8 cellular contexts compared by ENCODE assay signal in the genomic region with DNA sequence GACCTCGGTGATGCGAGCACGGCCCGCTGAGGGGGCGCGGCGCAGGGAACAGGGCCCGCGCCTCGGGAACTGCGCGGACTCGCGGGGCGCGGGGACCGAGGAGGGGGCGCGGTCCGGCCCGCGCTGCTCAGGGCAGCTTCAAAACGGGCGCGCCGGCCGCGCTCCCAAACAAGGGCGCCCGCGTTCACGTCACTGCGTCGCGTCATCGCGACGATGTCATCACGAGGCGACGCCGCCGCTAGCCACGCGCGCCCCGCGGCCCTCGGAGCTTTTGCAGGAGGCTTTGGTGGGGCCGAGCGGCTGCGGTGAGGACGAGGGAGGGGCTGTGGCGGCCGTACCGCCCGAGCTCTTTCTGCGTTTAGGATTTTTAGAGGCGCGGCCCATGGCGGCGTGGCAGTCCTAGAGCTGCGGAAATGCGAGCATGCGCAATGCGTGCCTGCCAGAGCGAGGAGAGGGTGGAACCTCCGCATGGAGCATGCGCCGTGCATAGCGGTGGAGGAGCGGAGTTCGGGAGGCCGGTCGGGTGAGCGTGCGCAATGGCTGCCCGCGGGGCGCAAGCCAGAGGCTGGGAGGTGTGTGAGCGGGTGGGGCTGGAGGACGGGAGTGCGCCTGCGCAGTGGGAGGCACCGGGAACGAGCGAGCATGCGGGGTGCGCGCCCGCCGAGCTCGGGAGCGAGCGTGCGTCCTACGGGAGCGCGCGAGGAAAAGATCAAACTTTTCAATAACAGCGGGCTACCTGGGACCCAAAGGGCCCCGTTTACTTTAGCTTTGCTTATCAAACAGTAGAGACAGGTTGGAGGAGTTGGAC. TPM values are rescaled to one million over a fixed set of nuclear protein-coding genes. Genes with fewer than 3 reads are reported as not detected.
A peak's percentile ranks its signal among the peaks of the same experiment; 100 is the strongest.
DNase-seq lines count a peak whose midpoint lies in the region; TF ChIP-seq lines count a peak whose summit lies in the region.

A gene with protein sequence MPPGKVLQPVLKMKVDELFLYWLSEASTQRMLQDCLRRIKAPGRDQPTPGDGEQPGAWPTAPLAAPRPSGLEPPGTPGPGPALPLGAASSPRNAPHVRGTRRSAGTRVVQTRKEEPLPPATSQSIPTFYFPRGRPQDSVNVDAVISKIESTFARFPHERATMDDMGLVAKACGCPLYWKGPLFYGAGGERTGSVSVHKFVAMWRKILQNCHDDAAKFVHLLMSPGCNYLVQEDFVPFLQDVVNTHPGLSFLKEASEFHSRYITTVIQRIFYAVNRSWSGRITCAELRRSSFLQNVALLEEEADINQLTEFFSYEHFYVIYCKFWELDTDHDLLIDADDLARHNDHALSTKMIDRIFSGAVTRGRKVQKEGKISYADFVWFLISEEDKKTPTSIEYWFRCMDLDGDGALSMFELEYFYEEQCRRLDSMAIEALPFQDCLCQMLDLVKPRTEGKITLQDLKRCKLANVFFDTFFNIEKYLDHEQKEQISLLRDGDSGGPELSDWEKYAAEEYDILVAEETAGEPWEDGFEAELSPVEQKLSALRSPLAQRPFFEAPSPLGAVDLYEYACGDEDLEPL (minus strand): TSS at position 140 of the 808 bp plus-strand sequence. CDS start 216 bp downstream, outside the sequence.

- no peak for TF ChIP-seq CTCF in OCI-LY1 (IDR thresholded peaks at IDR 0.05; ENCODE audit: low read length)
- no peak for TF ChIP-seq CTCF in glutamatergic neuron (IDR thresholded peaks at IDR 0.05; ENCODE audit: partially characterized antibody, unreplicated experiment)

- no peaks in the 10 kb centered on the region for H3K9me3 Mint-ChIP-seq in activated naive CD4-positive, alpha-beta T cell treated with anti-CD3 and anti-CD28 coated beads, Interleukin-2, amount 10 ng/mL, durations not matched to agents 7 days and 5 days
- H3K9me3 Mint-ChIP-seq in glutamatergic neuron (ENCODE audit: unreplicated experiment), result peaks cover 6% of the 10 kb centered on the region

- CTCF ChIA-PET in HEK293T (lab: Yijun Ruan, JAX), result no interaction called here
- CTCF ChIA-PET in activated naive CD4-positive, alpha-beta T cell treated with anti-CD3 and anti-CD28 coated beads, Interleukin-2, amount 10 ng/mL, durations not matched to agents 7 days and 5 days (lab: Charles Lee), result no interaction called here

- H3K9me3 ChIP-seq in OCI-LY1 (ENCODE audit: low read length), result no peaks in the 10 kb centered on the region

- H3K27ac ChIP-seq in OCI-LY1 (ENCODE audit: low read depth, low read length, poor library complexity, severe bottlenecking), result peak within 1 kb of the TSS; percentile 89

- peaks cover 15% of the 10 kb centered on the region for H3K4me1 Mint-ChIP-seq in activated naive CD4-positive, alpha-beta T cell treated with anti-CD3 and anti-CD28 coated beads, Interleukin-2, amount 10 ng/mL, durations not matched to agents 7 days and 5 days
- no peaks in the 10 kb centered on the region for H3K4me1 Mint-ChIP-seq in glutamatergic neuron (ENCODE audit: low read depth, unreplicated experiment)

- no peaks in the 10 kb centered on the region for H3K27me3 ChIP-seq in OCI-LY1 (ENCODE audit: insufficient read depth, low read length)

- peak; percentile 79 for DNase-seq in GM04503 (ENCODE audit: low read depth)
- DNase-seq in HEK293T (ENCODE audit: extremely low spot score), result peak; percentile 100
- DNase-seq in activated naive CD4-positive, alpha-beta T cell treated with anti-CD3 and anti-CD28 coated beads, Interleukin-2, amount 10 ng/mL, durations not matched to agents 7 days and 5 days, result peak; percentile 99
- DNase-seq in glutamatergic neuron, result peak; percentile 99
- DNase-seq in pons (ENCODE audit: low spot score), result peak; percentile 97
- peak; percentile 99 for DNase-seq in ureter (ENCODE audit: low spot score)
- no peak for DNase-seq in NCI-H2107 treated with DMSO at 0.1 percent for 48 hours (lab: John Stamatoyannopoulos, UW; ENCODE audit: unreplicated experiment)

- peak within 1 kb of the TSS; percentile 83 for H3K4me3 ChIP-seq in OCI-LY1 (ENCODE audit: low read depth, low read length, poor library complexity, severe bottlenecking)

- H3K79me2 ChIP-seq in OCI-LY1 (ENCODE audit: insufficient read depth, low read length), result peaks cover 3% of the 10 kb centered on the region; the same call in 1 of the 2 replicates

- H3K9ac ChIP-seq in OCI-LY1 (ENCODE audit: low read length), result peak within 1 kb of the TSS; percentile 97

- no peaks in the 10 kb centered on the region for H4K20me1 ChIP-seq in OCI-LY1 (ENCODE audit: insufficient read depth, low read length)

- H3K4me3 Mint-ChIP-seq in activated naive CD4-positive, alpha-beta T cell treated with anti-CD3 and anti-CD28 coated beads, Interleukin-2, amount 10 ng/mL, durations not matched to agents 7 days and 5 days, result peak within 1 kb of the TSS; percentile 80
- peak within 1 kb of the TSS; percentile 96 for H3K4me3 Mint-ChIP-seq in glutamatergic neuron (ENCODE audit: unreplicated experiment)

- peaks cover 3% of the 10 kb centered on the region for H3K36me3 Mint-ChIP-seq in activated naive CD4-positive, alpha-beta T cell treated with anti-CD3 and anti-CD28 coated beads, Interleukin-2, amount 10 ng/mL, durations not matched to agents 7 days and 5 days
- H3K36me3 Mint-ChIP-seq in glutamatergic neuron (ENCODE audit: unreplicated experiment), result no peaks in the 10 kb centered on the region

- H3K4me2 ChIP-seq in OCI-LY1 (ENCODE audit: low read length), result peak within 1 kb of the TSS; percentile 88

- H3F3A ChIP-seq in OCI-LY1 (ENCODE audit: insufficient read depth, low read length), result no peaks in the 10 kb centered on the region; the same call in 1 of the 2 replicates

- H3K27ac Mint-ChIP-seq in activated naive CD4-positive, alpha-beta T cell treated with anti-CD3 and anti-CD28 coated beads, Interleukin-2, amount 10 ng/mL, durations not matched to agents 7 days and 5 days, result peak within 1 kb of the TSS; percentile 94
- peak within 1 kb of the TSS; percentile 95 for H3K27ac Mint-ChIP-seq in glutamatergic neuron (ENCODE audit: unreplicated experiment)

- H3K27me3 Mint-ChIP-seq in activated naive CD4-positive, alpha-beta T cell treated with anti-CD3 and anti-CD28 coated beads, Interleukin-2, amount 10 ng/mL, durations not matched to agents 7 days and 5 days, result peaks cover 5% of the 10 kb centered on the region
- peaks cover 8% of the 10 kb centered on the region for H3K27me3 Mint-ChIP-seq in glutamatergic neuron (ENCODE audit: unreplicated experiment)

- H3K9me2 ChIP-seq in OCI-LY1 (ENCODE audit: low read depth, low read length), result no peaks in the 10 kb centered on the region

- H2AFZ ChIP-seq in OCI-LY1 (ENCODE audit: low read length), result peak within 1 kb of the TSS; percentile 95

- POLR2A ChIA-PET in HEK293T (lab: Yijun Ruan, JAX), result no interaction called here

- H3K36me3 ChIP-seq in OCI-LY1 (ENCODE audit: insufficient read depth, low read length), result peaks cover 6% of the 10 kb centered on the region; the same call in 1 of the 2 replicates

- peaks cover 16% of the 10 kb centered on the region for H3K4me1 ChIP-seq in OCI-LY1 (ENCODE audit: insufficient read depth, low read length, severe bottlenecking)

TF ChIP-seq in HEK293T, 16 proteins besides CTCF, POLR2A, EP300 and RAD21:
- TF ChIP-seq L3MBTL2 (conservative IDR thresholded peaks at IDR 0.05) (peak; percentile 85), SP1 (IDR thresholded peaks at IDR 0.05) (no peak), FOXK2 (IDR thresholded peaks at IDR 0.05) (no peak), ELF4 (IDR thresholded peaks at IDR 0.05) (peak; percentile 49)

RNA-seq across cellular contexts. Expression of the gene that starts here (rescaled TPM):
- 36.1 TPM for total RNA-seq in glutamatergic neuron (ENCODE audit: unreplicated experiment)
- total RNA-seq in ureter, result 18.7 TPM
